Comparison of ENCODE assay signal across 22 cellular contexts in the genomic region with DNA sequence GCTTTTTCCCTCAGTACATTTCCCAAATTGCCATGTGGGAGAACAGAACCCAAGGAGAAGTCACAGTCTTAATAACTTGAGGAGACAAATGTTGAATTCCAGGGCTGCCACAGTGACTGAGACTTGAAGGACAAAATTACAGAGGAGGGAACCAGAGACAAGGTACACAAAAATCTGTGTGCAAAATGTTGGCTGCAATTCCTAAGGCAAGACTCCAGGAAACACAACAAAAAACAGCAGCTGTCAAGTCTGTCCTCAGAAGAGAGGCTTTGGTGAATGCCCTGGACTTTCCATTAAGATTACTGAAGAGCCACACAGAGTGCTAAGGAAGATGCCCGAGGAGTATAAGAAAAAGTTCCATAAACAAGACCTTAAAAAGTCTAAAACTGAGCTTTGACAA. TPM values are rescaled to one million over a fixed set of nuclear protein-coding genes. Genes with fewer than 3 reads are reported as not detected.
A peak's percentile ranks its signal among the peaks of the same experiment; 100 is the strongest.
DNase-seq lines count a peak whose midpoint lies in the region; ATAC-seq and TF ChIP-seq lines count a peak whose summit lies in the region.
"Had no signal": no experiment of that assay in that cellular context is flagged by ENCODE, and none has a peak within 500 bp of the region (broad histone marks: within the 10 kb centered on the region; RNA-seq: fewer than 3 reads in every experiment).

No MANE protein-coding gene starts in this region.

- no peak for TF ChIP-seq CTCF in smooth muscle cell (IDR thresholded peaks at IDR 0.05; ENCODE audit: borderline replicate concordance, insufficient read depth, poor library complexity, severe bottlenecking)

- ATAC-seq in memory B cell (ENCODE audit: low read depth): no peak
- no peak for ATAC-seq in GM18517 (IDR thresholded peaks at IDR 0.05; ENCODE audit: unreplicated experiment)
- no peak for ATAC-seq in HG03432 (IDR thresholded peaks at IDR 0.05; ENCODE audit: unreplicated experiment)

- no peaks in the 10 kb centered on the region for H3K27me3 ChIP-seq in smooth muscle cell (ENCODE audit: low read depth)

- WGBS in smooth muscle cell (ENCODE audit: low lambda C conversion rate): 36% methylated on average over 1 of the region's 1 CpG

- no peak overlapping the region for H2AFZ ChIP-seq in smooth muscle cell (ENCODE audit: low read depth)

- H3K4me3 Mint-ChIP-seq in memory B cell: no peak overlapping the region
- H3K4me3 Mint-ChIP-seq: CD4-positive, alpha-beta memory T cell had no signal

- H3K27ac ChIP-seq in smooth muscle cell (ENCODE audit: low read depth): peak overlapping the region; percentile 3
- H3K27ac ChIP-seq: 22Rv1 had no signal

- peaks cover 70% of the 10 kb centered on the region for H3K79me2 ChIP-seq in smooth muscle cell (ENCODE audit: low read depth)

- H3K9ac ChIP-seq in smooth muscle cell (ENCODE audit: low read depth): no peak overlapping the region

- H3K9me3 Mint-ChIP-seq in memory B cell: no peaks in the 10 kb centered on the region
- H3K9me3 Mint-ChIP-seq: CD4-positive, alpha-beta memory T cell had no signal

- no peaks in the 10 kb centered on the region for H3K36me3 ChIP-seq in smooth muscle cell (ENCODE audit: low read depth)

- H3K27ac Mint-ChIP-seq in memory B cell: peak overlapping the region; percentile 32

- H4K20me1 ChIP-seq in smooth muscle cell (ENCODE audit: low read depth): peaks cover 96% of the 10 kb centered on the region

- H3K4me1 ChIP-seq in smooth muscle cell (ENCODE audit: low read depth): peaks cover 21% of the 10 kb centered on the region

- no peaks in the 10 kb centered on the region for H3K27me3 Mint-ChIP-seq in memory B cell
- H3K27me3 Mint-ChIP-seq: CD4-positive, alpha-beta memory T cell had no signal

- H3K4me1 Mint-ChIP-seq in memory B cell: peaks cover 9% of the 10 kb centered on the region

- H3K4me3 ChIP-seq in smooth muscle cell: no peak overlapping the region

- H3K4me2 ChIP-seq in smooth muscle cell: no peak overlapping the region

- H3F3A ChIP-seq in smooth muscle cell (ENCODE audit: low read depth): no peaks in the 10 kb centered on the region

- H3K9me3 ChIP-seq in smooth muscle cell (replicated peaks; ENCODE audit: low read depth): no peaks in the 10 kb centered on the region

- DNase-seq in DMS 273 (lab: John Stamatoyannopoulos, UW; ENCODE audit: unreplicated experiment) (peak; percentile 66), DMS 273 treated with DMSO at 0.1 percent for 48 hours (lab: John Stamatoyannopoulos, UW) (no peak), NCI-H446 treated with DMSO at 0.1 percent for 48 hours (lab: John Stamatoyannopoulos, UW) (peak; percentile 62), memory B cell (ENCODE audit: low spot score in 2 of 2) (no peak), smooth muscle cell (lab: John Stamatoyannopoulos, UW; ENCODE audit: unreplicated experiment) (no peak), NCI-H146 (lab: John Stamatoyannopoulos, UW) (no peak)
- DNase-seq: CD4-positive, alpha-beta memory T cell; DMS79 treated with DMSO at 0.1 percent for 48 hours; GOT3; IMR-90; Karpas-422; MM.1S; NCI-H1092 treated with DMSO at 0.1 percent for 48 hours; NCI-H1694; NCI-H2107; NCI-H226; NCI-H526 treated with DMSO at 0.1 percent for 48 hours; OCI-M1; RPMI8226 had no signal

- H3K36me3 Mint-ChIP-seq in memory B cell: peaks cover 2% of the 10 kb centered on the region

RNA-seq across cellular contexts. Expression of gene AP3B1, which starts 21.1 kb away (rescaled TPM):
- 73.5 and 76.3 TPM in 2 replicates for total RNA-seq in smooth muscle cell
- 31.7 and 36.9 TPM in 2 replicates for polyA plus RNA-seq in smooth muscle cell

Comparison
In these comparisons a context has a peak if more than half of its experiments do, and no peak if none do; other contexts are left out.
1. DNase-seq: peak in DMS 273 (single experiment) and NCI-H446 treated with DMSO at 0.1 percent for 48 hours (single experiment); none in DMS 273 treated with DMSO at 0.1 percent for 48 hours (single experiment), memory B cell (0 of 2), smooth muscle cell (single experiment) and NCI-H146 (single experiment).